ENCODE assay signal across 35 cellular contexts in genomic region chr2:76932550-76932949, GRCh38.
"Had no signal": no experiment of that assay in that cellular context is flagged by ENCODE, and none has a peak within 500 bp of the region (broad histone marks: within the 10 kb centered on the region; RNA-seq: fewer than 3 reads in every experiment).

No MANE protein-coding gene starts in this region.

- H3K27ac ChIP-seq: adrenal gland, ascending aorta, body of pancreas, brain microvascular endothelial cell, breast epithelium, cardiac muscle cell had no signal

- H3K9me3 ChIP-seq: adrenal gland, ascending aorta, body of pancreas, breast epithelium had no signal

- ATAC-seq: activated naive CD4-positive, alpha-beta T cell treated with anti-CD3 and anti-CD28 coated beads, Interleukin-2, amount 50 U/mL, for 72 hours; activated naive CD8-positive, alpha-beta T cell treated with anti-CD3 and anti-CD28 coated beads, Interleukin-2, amount 50 U/mL, for 24 hours; activated T-cell treated with anti-CD3 and anti-CD28 coated beads, Interleukin-2, amount 50 U/mL, for 4 hours; activated T-cell treated with anti-CD3 and anti-CD28 coated beads, Interleukin-2, amount 50 U/mL, for 72 hours; activated T-helper 17 cell treated with anti-CD3 and anti-CD28 coated beads, Interleukin-2, amount 50 U/mL, for 72 hours; body of pancreas had no signal

- DNase-seq: activated effector memory CD4-positive, alpha-beta T cell treated with anti-CD3 and anti-CD28 coated beads, Interleukin-2, amount 50 U/mL, for 16 hours; activated effector memory CD4-positive, alpha-beta T cell treated with Interleukin-2 at 50 U/mL for 16 hours; activated gamma-delta T cell; activated gamma-delta T cell treated with Interleukin-2 at 50 U/mL for 16 hours; activated naive CD4-positive, alpha-beta T cell; activated naive CD4-positive, alpha-beta T cell treated with anti-CD3 and anti-CD28 coated beads for 36 hours; activated naive CD4-positive, alpha-beta T cell treated with anti-CD3 and anti-CD28 coated beads, Interleukin-2, amount 10 ng/mL, durations not matched to agents 7 days and 5 days; activated naive CD4-positive, alpha-beta T cell treated with anti-CD3 and anti-CD28 coated beads, Interleukin-2, amount 50 U/mL, for 16 hours; activated naive CD4-positive, alpha-beta T cell treated with Interleukin-2 at 50 U/mL for 16 hours; activated naive CD8-positive, alpha-beta T cell treated with anti-CD3 and anti-CD28 coated beads for 36 hours; activated naive CD8-positive, alpha-beta T cell treated with anti-CD3 and anti-CD28 coated beads, Interleukin-2, amount 10 ng/mL, durations not matched to agents 7 days and 5 days; activated naive CD8-positive, alpha-beta T cell treated with anti-CD3 and anti-CD28 coated beads, Interleukin-2, amount 50 U/mL, for 24 hours; activated T-cell treated with anti-CD3 and anti-CD28 coated beads for 4 hours; activated T-cell treated with anti-CD3 and anti-CD28 coated beads, Interleukin-2, amount 50 U/mL, for 1 hour; activated T-cell treated with anti-CD3 and anti-CD28 coated beads, Interleukin-2, amount 50 U/mL, for 24 hours; activated T-cell treated with anti-CD3 and anti-CD28 coated beads, Interleukin-2, amount 50 U/mL, for 4 hours; activated T-cell treated with anti-CD3 and anti-CD28 coated beads, Interleukin-2, amount 50 U/mL, for 48 hours; activated T-cell treated with anti-CD3 and anti-CD28 coated beads, Interleukin-2, amount 50 U/mL, for 72 hours; adrenal gland; amniotic stem cell; amygdala; anterior cingulate cortex; aorta; body of pancreas; brain microvascular endothelial cell; caudate nucleus; central memory CD4-positive, alpha-beta T cell; cerebellar nuclear complex had no signal

- FAIRE-seq: astrocyte, bronchial epithelial cell had no signal

- H3K27me3 ChIP-seq: adrenal gland, ascending aorta, body of pancreas, brain microvascular endothelial cell, breast epithelium, cardiac muscle cell had no signal

- H3K4me3 ChIP-seq: adrenal gland, ascending aorta, body of pancreas, breast epithelium, cardiac muscle cell had no signal

- H3K4me1 ChIP-seq: adrenal gland, ascending aorta, body of pancreas, breast epithelium had no signal

- H3K36me3 ChIP-seq: adrenal gland, ascending aorta, brain microvascular endothelial cell, breast epithelium, cardiac muscle cell had no signal
